Comparison of ENCODE assay signal across 24 cellular contexts in the genomic region with DNA sequence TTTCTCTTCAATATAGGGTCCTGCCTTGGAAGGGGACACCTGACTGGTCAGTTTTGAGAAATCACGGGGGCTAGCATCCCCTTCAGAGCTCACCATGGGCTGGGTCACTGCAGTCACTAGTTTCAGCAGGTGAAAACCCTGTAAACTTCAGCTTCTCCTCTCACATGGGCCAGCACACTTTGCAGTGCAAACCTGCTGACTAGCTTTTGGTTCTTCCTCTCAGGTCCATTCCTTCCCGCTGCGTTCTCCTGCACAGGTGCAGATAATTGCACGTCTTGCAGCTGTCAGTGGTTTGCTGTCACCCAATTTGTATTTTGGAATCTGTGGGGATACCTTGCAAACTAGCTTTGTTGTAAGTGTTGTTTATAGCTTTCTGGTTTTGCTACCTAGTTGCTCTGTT.
"Had no signal": no experiment of that assay in that cellular context is flagged by ENCODE, and none has a peak within 500 bp of the region (broad histone marks: within the 10 kb centered on the region; RNA-seq: fewer than 3 reads in every experiment).

No MANE protein-coding gene starts in this region.

- H3K4me3 ChIP-seq: cardiac muscle cell had no signal

- H3K27me3 ChIP-seq: brain microvascular endothelial cell, cardiac muscle cell had no signal

- ATAC-seq: activated T-helper 17 cell treated with anti-CD3 and anti-CD28 coated beads, Interleukin-2, amount 50 U/mL, for 72 hours; PC-3; T-helper 17 cell had no signal

- FAIRE-seq: RCC 7860 had no signal

- H3K36me3 ChIP-seq: brain microvascular endothelial cell, cardiac muscle cell had no signal

- DNase-seq: activated B cell treated with CpG ODN at 0.5 μM for 24 hours; activated CD4-positive, alpha-beta memory T cell treated with anti-CD3 and anti-CD28 coated beads for 36 hours; activated CD4-positive, alpha-beta T cell treated with anti-CD3 and anti-CD28 coated beads for 1 hour; activated CD4-positive, alpha-beta T cell treated with anti-CD3 and anti-CD28 coated beads, Interleukin-2, amount 10 ng/mL, durations not matched to agents 7 days and 5 days; activated gamma-delta T cell; activated naive CD4-positive, alpha-beta T cell treated with anti-CD3 and anti-CD28 coated beads, Interleukin-2, amount 10 ng/mL, durations not matched to agents 7 days and 5 days; activated naive CD8-positive, alpha-beta T cell treated with anti-CD3 and anti-CD28 coated beads for 36 hours; activated T-cell treated with anti-CD3 and anti-CD28 coated beads for 4 hours; activated T-cell treated with anti-CD3 and anti-CD28 coated beads, Interleukin-2, amount 50 U/mL, for 48 hours; brain microvascular endothelial cell; Karpas-422; MM.1S; NCI-H1105; NCI-H1694; NCI-H2029; NCI-H526 treated with DMSO at 0.1 percent for 48 hours; NCI-H82; PC-3; SHP77 treated with DMSO at 0.1 percent for 48 hours; T-helper 17 cell; T-helper 9 cell had no signal

- H3K27ac ChIP-seq: brain microvascular endothelial cell, cardiac muscle cell had no signal
